1 cellular context compared by ENCODE assay signal in genomic region chr17:63701477-63702222, GRCh38.
TF ChIP-seq lines count a peak whose summit lies in the region.

No MANE protein-coding gene starts in this region.

TF ChIP-seq in SK-N-SH treated with all-trans-retinoic acid at 6 μM for 48 hours, 23 proteins besides CTCF, POLR2A, EP300 and RAD21 (continued from another document):
- TF ChIP-seq POU6F1 (CRISPR knock-in tag; IDR thresholded peaks at IDR 0.05; ENCODE audit: borderline replicate concordance, low read depth) (no peak), BACH2 (CRISPR knock-in tag; IDR thresholded peaks at IDR 0.05; ENCODE audit: borderline replicate concordance) (no peak), ZFP30 (CRISPR knock-in tag; IDR thresholded peaks at IDR 0.05) (no peak), ZNF565 (CRISPR knock-in tag; conservative IDR thresholded peaks at IDR 0.05; ENCODE audit: low read depth) (no peak), PPARA (CRISPR knock-in tag; IDR thresholded peaks at IDR 0.05; ENCODE audit: borderline replicate concordance) (no peak), ARNTL (CRISPR knock-in tag; IDR thresholded peaks at IDR 0.05; ENCODE audit: borderline replicate concordance, low read depth) (no peak), ZNF70 (CRISPR knock-in tag; IDR thresholded peaks at IDR 0.05) (no peak), ZNF8 (CRISPR knock-in tag; IDR thresholded peaks at IDR 0.05) (no peak), OSR1 (CRISPR knock-in tag; IDR thresholded peaks at IDR 0.05) (no peak), GLIS3 (CRISPR knock-in tag; IDR thresholded peaks at IDR 0.05) (no peak), SNAI2 (CRISPR knock-in tag; IDR thresholded peaks at IDR 0.05) (no peak), ZFP3 (CRISPR knock-in tag; IDR thresholded peaks at IDR 0.05) (no peak), TOX (CRISPR knock-in tag; IDR thresholded peaks at IDR 0.05; ENCODE audit: borderline replicate concordance) (no peak), ESRRG (CRISPR knock-in tag; IDR thresholded peaks at IDR 0.05) (no peak), ZC3H10 (CRISPR knock-in tag; IDR thresholded peaks at IDR 0.05) (no peak)
